In genomic region chr6:34200340-34200971, GRCh38 we compare ENCODE assay signal across 19 cellular contexts. TPM values are rescaled to one million over a fixed set of nuclear protein-coding genes. Genes with fewer than 3 reads are reported as not detected.
DNase-seq lines count a peak whose midpoint lies in the region; ATAC-seq, FAIRE-seq and TF ChIP-seq lines count a peak whose summit lies in the region.
"Had no signal": no experiment of that assay in that cellular context is flagged by ENCODE, and none has a peak within 500 bp of the region (broad histone marks: within the 10 kb centered on the region; RNA-seq: fewer than 3 reads in every experiment).

No MANE protein-coding gene starts in this region.

- H3K9me3 ChIP-seq in HepG2 (ENCODE audit: low read length) (no peaks in the 10 kb centered on the region), right lobe of liver (no peaks in the 10 kb centered on the region), fibroblast of lung (ENCODE audit: control insufficient read depth, insufficient read depth, low read depth, low read length) (no peaks in the 10 kb centered on the region), lower lobe of right lung (no peaks in the 10 kb centered on the region)
- H3K9me3 ChIP-seq: thyroid gland had no signal

- TF ChIP-seq RAD21 in HepG2 (CRISPR knock-in tag; IDR thresholded peaks at IDR 0.05), result no peak

- peak; percentile 32 for FAIRE-seq in HepG2 (lab: Jason Lieb, UNC)

- no peaks in the 10 kb centered on the region for H4K20me1 ChIP-seq in HepG2 (ENCODE audit: insufficient read depth, low read length)
- no peaks in the 10 kb centered on the region for H4K20me1 ChIP-seq in fibroblast of lung (ENCODE audit: control insufficient read depth, extremely low read depth, insufficient read depth, low read length)

- H3K36me3 ChIP-seq in HepG2 (replicated peaks in 1 of 2; ENCODE audit: control insufficient read depth in 1 of 2, insufficient read depth in 2 of 2, low read length in 2 of 2) (no peaks in the 10 kb centered on the region), right lobe of liver (no peaks in the 10 kb centered on the region), fibroblast of lung (ENCODE audit: control insufficient read depth, insufficient read depth, low read length) (no peaks in the 10 kb centered on the region), lower lobe of right lung (no peaks in the 10 kb centered on the region)
- H3K36me3 ChIP-seq: cardiac muscle cell, thyroid gland had no signal

- no peak overlapping the region for H3K27ac ChIP-seq in HepG2 (ENCODE audit: extremely low read length, insufficient read depth, low read length)
- H3K27ac ChIP-seq in right lobe of liver, result no peak overlapping the region
- H3K27ac ChIP-seq in fibroblast of lung (ENCODE audit: insufficient read depth, low read length), result no peak overlapping the region
- H3K27ac ChIP-seq in lower lobe of right lung, result no peak overlapping the region
- H3K27ac ChIP-seq: cardiac muscle cell, thyroid gland had no signal

- H2AFZ ChIP-seq in HepG2 (ENCODE audit: low read length) (no peak overlapping the region), fibroblast of lung (ENCODE audit: low read length) (peak overlapping the region; percentile 32)

- BruUV-seq in HepG2 (replicated peaks; lab: Mats Ljungman, UMichigan), result no TSS peak

- H3K4me1 ChIP-seq in HepG2 (ENCODE audit: insufficient read depth, low read length), result peaks cover 20% of the 10 kb centered on the region; the same call in 1 of the 2 replicates
- H3K4me1 ChIP-seq in right lobe of liver, result no peaks in the 10 kb centered on the region
- peaks cover 3% of the 10 kb centered on the region for H3K4me1 ChIP-seq in fibroblast of lung (ENCODE audit: control insufficient read depth, extremely low read depth, insufficient read depth, low read length)
- peaks cover 8% of the 10 kb centered on the region for H3K4me1 ChIP-seq in lower lobe of right lung

- intact Hi-C loops in HepG2 (cut with micrococcal nuclease; ENCODE audit: unreplicated experiment) (loop anchor here (2.0 kb wide), 1 partner anchor 36 kb away; the partner anchor contains the start of gene HMGA1), right lobe of liver (cut with DNase I) (no loop called here), lower lobe of right lung (cut with DNase I) (no loop called here)

- no peak for TF ChIP-seq CTCF in HepG2 (CRISPR knock-in tag; IDR thresholded peaks at IDR 0.05)
- no peak for TF ChIP-seq CTCF in right lobe of liver (IDR thresholded peaks at IDR 0.05)
- TF ChIP-seq CTCF in fibroblast of lung (conservative IDR thresholded peaks at IDR 0.05 in 1 of 2, IDR thresholded peaks at IDR 0.05 in 1 of 2; ENCODE audit: low read depth in 1 of 2, low read length in 2 of 2), result no peak
- no peak for TF ChIP-seq CTCF in lower lobe of right lung (IDR thresholded peaks at IDR 0.05)

- no peak overlapping the region for H3K4me3 ChIP-seq in HepG2 (replicated peaks in 1 of 3; ENCODE audit: insufficient read depth in 1 of 3, low read depth in 2 of 3, low read length in 3 of 3)
- H3K4me3 ChIP-seq in right lobe of liver, result no peak overlapping the region
- H3K4me3 ChIP-seq in fibroblast of lung (replicated peaks in 1 of 4; ENCODE audit: control extremely low read depth in 1 of 4, insufficient read depth in 1 of 4, low read depth in 3 of 4, low read length in 4 of 4), result no peak overlapping the region
- H3K4me3 ChIP-seq in lower lobe of right lung, result no peak overlapping the region
- H3K4me3 ChIP-seq: cardiac muscle cell, thyroid gland had no signal

- TF ChIP-seq EP300 in HepG2 (IDR thresholded peaks at IDR 0.05; ENCODE audit: low read depth in 2 of 2, low read length in 2 of 2) (no peak), HepG2 (CRISPR knock-in tag; IDR thresholded peaks at IDR 0.05; ENCODE audit: borderline replicate concordance) (no peak)

- TF ChIP-seq POLR2A in HepG2 (IDR thresholded peaks at IDR 0.05; ENCODE audit: insufficient read depth in 1 of 2, low read depth in 2 of 2, low read length in 2 of 2) (no peak), right lobe of liver (IDR thresholded peaks at IDR 0.05) (no peak)

- ATAC-seq in HepG2, result no peak
- ATAC-seq in right lobe of liver, result no peak
- ATAC-seq in lower lobe of right lung, result no peak
- ATAC-seq: activated T-cell treated with anti-CD3 and anti-CD28 coated beads, Interleukin-2, amount 50 U/mL, for 72 hours; esophagus mucosa had no signal

- H3K9ac ChIP-seq in HepG2 (ENCODE audit: insufficient read depth, low read depth, low read length) (no peak overlapping the region), fibroblast of lung (ENCODE audit: insufficient read depth, low read length) (no peak overlapping the region)

- 59% methylated on average over 5 of the region's 5 CpGs for WGBS in HepG2 (ENCODE audit: low lambda C conversion rate)
- WGBS in right lobe of liver (ENCODE audit: insufficient coverage, low coverage, low lambda C conversion rate, missing lambda C conversion rate), result 57% methylated on average over 3 of the region's 5 CpGs

- CTCF ChIA-PET in HepG2 (lab: Yijun Ruan, JAX; ENCODE audit: low intra/inter-chr PET ratio, low total read pairs), result no interaction called here

- DNase-seq in HepG2 (ENCODE audit: low spot score), result no peak
- DNase-seq in right lobe of liver, result no peak
- DNase-seq in NCI-H526 treated with DMSO at 0.1 percent for 48 hours (lab: John Stamatoyannopoulos, UW), result peak; percentile 19
- peak in 1 of 2 donors; percentile 15 for DNase-seq in fibroblast of lung (ENCODE audit: low read depth in 2 of 2)
- DNase-seq in lower lobe of right lung, result no peak
- no peak for DNase-seq in NCI-H1105 treated with DMSO at 0.1 percent for 48 hours (lab: John Stamatoyannopoulos, UW)
- no peak for DNase-seq in NCI-H1436 treated with DMSO at 0.1 percent for 48 hours (lab: John Stamatoyannopoulos, UW)
- DNase-seq in stimulated activated CD4-positive, alpha-beta T cell treated with anti-CD3 and anti-CD28 coated beads, Interleukin-2, amount 100 ng/mL, for 48 hours, result no peak
- DNase-seq: activated T-cell treated with anti-CD3 and anti-CD28 coated beads, Interleukin-2, amount 50 U/mL, for 72 hours; CD4-positive, alpha-beta memory T cell; mesenchymal stem cell; NCI-H1048; NCI-H2081 treated with DMSO at 0.1 percent for 48 hours; NCI-H510A; Right ventricle myocardium superior; thyroid gland had no signal

- in situ Hi-C loops in HepG2 (cut with HindIII; ENCODE audit: extremely low pct_ligation_motif_present, low pct_unique_long_range_greater_than_20kb), result no loop called here

- H3K79me2 ChIP-seq in HepG2 (ENCODE audit: insufficient read depth, low read length) (no peaks in the 10 kb centered on the region), fibroblast of lung (ENCODE audit: control insufficient read depth, insufficient read depth, low read length) (no peaks in the 10 kb centered on the region)

- POLR2A ChIA-PET in HepG2 (lab: Yijun Ruan, JAX), result interaction anchor here (0.6 to 2.4 kb wide), 2 partner anchors 214 to 775 kb away, joined by 3 to 6 read pairs; no protein-coding TSS in a partner anchor

- H3K4me2 ChIP-seq in HepG2 (ENCODE audit: low read depth, low read length) (0 out of 2 replicates have a peak overlapping the region, but pooled peaks have one; percentile 8), fibroblast of lung (ENCODE audit: extremely low read depth, insufficient read depth, low read length) (no peak overlapping the region)

- peaks cover 5 to 18% of the 10 kb centered on the region in 2 experiments; a peak in 4 of 5 replicates for H3K27me3 ChIP-seq in HepG2 (ENCODE audit: control insufficient read depth in 1 of 2, insufficient read depth in 2 of 2, low read length in 2 of 2)
- H3K27me3 ChIP-seq in right lobe of liver, result no peaks in the 10 kb centered on the region
- no peaks in the 10 kb centered on the region for H3K27me3 ChIP-seq in fibroblast of lung (ENCODE audit: control insufficient read depth, insufficient read depth, low read length)
- H3K27me3 ChIP-seq in lower lobe of right lung (ENCODE audit: low read depth), result no peaks in the 10 kb centered on the region
- H3K27me3 ChIP-seq: cardiac muscle cell, thyroid gland had no signal

RNA-seq across cellular contexts. Expression of gene HMGA1, which starts 36.2 kb away (rescaled TPM):
- total RNA-seq in HepG2 (2016; rRNA removed; fragmentation: Illumina TruSeq; extraction: Trizol) (145 and 150 TPM in 2 replicates), right lobe of liver (10 to 100 TPM in 5 of 6 experiments, 1 to 10 TPM in 1; 7.9 to 23.6 (median 14.8) TPM), fibroblast of lung (70.6 and 121 TPM in 2 replicates), lower lobe of right lung (63.5 TPM)
- total RNA-seq in HepG2 (2016; cell fraction: cytosol; rRNA removed; fragmentation: Illumina TruSeq; extraction: Trizol; ENCODE audit: low read depth), result 82.4 and 94.2 TPM in 2 replicates
- total RNA-seq in HepG2 (2016; cell fraction: insoluble cytoplasmic fraction; rRNA removed; fragmentation: Illumina TruSeq; extraction: Trizol), result 136 and 144 TPM in 2 replicates
- 218 and 242 TPM in 2 replicates for total RNA-seq in HepG2 (2016; cell fraction: membrane; rRNA removed; fragmentation: Illumina TruSeq; extraction: Trizol)
- 54.7 and 67.6 TPM in 2 replicates for total RNA-seq in HepG2 (2016; cell fraction: nucleus; rRNA removed; fragmentation: Illumina TruSeq; extraction: Trizol)
- polyA plus RNA-seq in HepG2 (2011; rRNA removed) (110 and 117 TPM in 2 replicates), fibroblast of lung (29.6 and 213 TPM in 2 replicates)
- 75.3 and 119 TPM in 2 replicates for polyA plus RNA-seq in HepG2 (2011; cell fraction: cytosol; rRNA removed)
- 94.8 and 98.5 TPM in 2 replicates for polyA plus RNA-seq in HepG2 (2011; cell fraction: nucleus; rRNA removed)
- polyA plus RNA-seq in HepG2 (2012), result 124 and 156 TPM in 2 replicates
- polyA plus RNA-seq in HepG2 (2016; cell fraction: cytosol; fragmentation: Illumina TruSeq; extraction: Trizol; ENCODE audit: low read depth), result 263 TPM in 2 replicates
- polyA plus RNA-seq in HepG2 (2016; cell fraction: insoluble cytoplasmic fraction; fragmentation: Illumina TruSeq; extraction: Trizol; ENCODE audit: low read depth), result 365 and 450 TPM in 2 replicates
- 531 and 581 TPM in 2 replicates for polyA plus RNA-seq in HepG2 (2016; cell fraction: membrane; fragmentation: Illumina TruSeq; extraction: Trizol; ENCODE audit: low read depth)
- polyA plus RNA-seq in HepG2 (2016; cell fraction: nucleus; fragmentation: Illumina TruSeq; extraction: Trizol; ENCODE audit: insufficient read depth, low read depth), result 216 and 222 TPM in 2 replicates
- polyA minus RNA-seq in HepG2 (2011; rRNA and poly(A)+ RNA removed; ENCODE audit: low replicate concordance), result 74.1 and 108 TPM in 2 replicates
- polyA minus RNA-seq in HepG2 (2011; cell fraction: cytosol; rRNA and poly(A)+ RNA removed), result 75.7 and 94.8 TPM in 2 replicates
- polyA minus RNA-seq in HepG2 (2011; cell fraction: nucleus; rRNA and poly(A)+ RNA removed), result 17.0 and 21.0 TPM in 2 replicates
- polyA plus RNA-seq in fibroblast of lung (2012), result 195 and 1,020 TPM in 2 replicates
- 321 and 1,177 TPM in 2 replicates for polyA minus RNA-seq in fibroblast of lung (ENCODE audit: low replicate concordance)

RNA-seq across cellular contexts. Expression of gene SMIM29, which starts 48.4 kb away (rescaled TPM):
- 11.2 and 15.3 TPM in 2 replicates for total RNA-seq in HepG2 (2016; rRNA removed; fragmentation: Illumina TruSeq; extraction: Trizol)
- 78.6 and 81.3 TPM in 2 replicates for total RNA-seq in HepG2 (2016; cell fraction: cytosol; rRNA removed; fragmentation: Illumina TruSeq; extraction: Trizol; ENCODE audit: low read depth)
- 9.2 and 15.5 TPM in 2 replicates for total RNA-seq in HepG2 (2016; cell fraction: insoluble cytoplasmic fraction; rRNA removed; fragmentation: Illumina TruSeq; extraction: Trizol)
- total RNA-seq in HepG2 (2016; cell fraction: membrane; rRNA removed; fragmentation: Illumina TruSeq; extraction: Trizol), result 58.3 and 62.1 TPM in 2 replicates
- 7.2 and 10.1 TPM in 2 replicates for total RNA-seq in HepG2 (2016; cell fraction: nucleus; rRNA removed; fragmentation: Illumina TruSeq; extraction: Trizol)
- 8.8 and 11.9 TPM in 2 replicates for polyA plus RNA-seq in HepG2 (2011; rRNA removed)
- polyA plus RNA-seq in HepG2 (2011; cell fraction: cytosol; rRNA removed), result 9.0 and 13.2 TPM in 2 replicates
- 14.4 and 18.0 TPM in 2 replicates for polyA plus RNA-seq in HepG2 (2011; cell fraction: nucleus; rRNA removed)
- 3.4 and 5.5 TPM in 2 replicates for polyA plus RNA-seq in HepG2 (2012)
- polyA plus RNA-seq in HepG2 (2016; cell fraction: cytosol; fragmentation: Illumina TruSeq; extraction: Trizol; ENCODE audit: low read depth), result 91.0 and 94.0 TPM in 2 replicates
- polyA plus RNA-seq in HepG2 (2016; cell fraction: insoluble cytoplasmic fraction; fragmentation: Illumina TruSeq; extraction: Trizol; ENCODE audit: low read depth), result 9.6 and 11.4 TPM in 2 replicates
- 61.6 and 63.3 TPM in 2 replicates for polyA plus RNA-seq in HepG2 (2016; cell fraction: membrane; fragmentation: Illumina TruSeq; extraction: Trizol; ENCODE audit: low read depth)
- 13.3 and 16.8 TPM in 2 replicates for polyA plus RNA-seq in HepG2 (2016; cell fraction: nucleus; fragmentation: Illumina TruSeq; extraction: Trizol; ENCODE audit: insufficient read depth, low read depth)
- polyA minus RNA-seq in HepG2 (2011; rRNA and poly(A)+ RNA removed; ENCODE audit: low replicate concordance), result 13.5 and 15.5 TPM in 2 replicates
- 3.9 and 4.0 TPM in 2 replicates for polyA minus RNA-seq in HepG2 (2011; cell fraction: cytosol; rRNA and poly(A)+ RNA removed)
- polyA minus RNA-seq in HepG2 (2011; cell fraction: nucleus; rRNA and poly(A)+ RNA removed), result 5.6 and 6.4 TPM in 2 replicates
- total RNA-seq in right lobe of liver, result 10 to 100 TPM in 1 of 6 experiments, 1 to 10 TPM in 5; 5.0 to 13.4 (median 8.8) TPM
- total RNA-seq in fibroblast of lung, result 26.5 and 36.3 TPM in 2 replicates
- 16.7 and 34.7 TPM in 2 replicates for polyA plus RNA-seq in fibroblast of lung
- polyA plus RNA-seq in fibroblast of lung (2012), result 31.7 and 65.1 TPM in 2 replicates
- 20.7 and 58.1 TPM in 2 replicates for polyA minus RNA-seq in fibroblast of lung (ENCODE audit: low replicate concordance)
- total RNA-seq in lower lobe of right lung, result 29.8 TPM

RNA-seq across cellular contexts. Expression of gene GRM4, which starts 54.6 kb away (rescaled TPM):
- total RNA-seq in HepG2 (2016; rRNA removed; fragmentation: Illumina TruSeq; extraction: Trizol), result not detected in 2 replicates
- not detected in 2 replicates for total RNA-seq in HepG2 (2016; cell fraction: cytosol; rRNA removed; fragmentation: Illumina TruSeq; extraction: Trizol; ENCODE audit: low read depth)
- total RNA-seq in HepG2 (2016; cell fraction: insoluble cytoplasmic fraction; rRNA removed; fragmentation: Illumina TruSeq; extraction: Trizol), result not detected in 2 replicates
- not detected in 2 replicates for total RNA-seq in HepG2 (2016; cell fraction: membrane; rRNA removed; fragmentation: Illumina TruSeq; extraction: Trizol)
- not detected in 2 replicates for total RNA-seq in HepG2 (2016; cell fraction: nucleus; rRNA removed; fragmentation: Illumina TruSeq; extraction: Trizol)
- polyA plus RNA-seq in HepG2 (2011; rRNA removed), result not detected in 2 replicates
- polyA plus RNA-seq in HepG2 (2011; cell fraction: cytosol; rRNA removed), result not detected in 2 replicates
- polyA plus RNA-seq in HepG2 (2011; cell fraction: nucleus; rRNA removed), result not detected in 2 replicates
- polyA plus RNA-seq in HepG2 (2012), result not detected in 2 replicates
- not detected in 2 replicates for polyA plus RNA-seq in HepG2 (2016; cell fraction: cytosol; fragmentation: Illumina TruSeq; extraction: Trizol; ENCODE audit: low read depth)
- polyA plus RNA-seq in HepG2 (2016; cell fraction: insoluble cytoplasmic fraction; fragmentation: Illumina TruSeq; extraction: Trizol; ENCODE audit: low read depth), result not detected in 2 replicates
- not detected in 2 replicates for polyA plus RNA-seq in HepG2 (2016; cell fraction: membrane; fragmentation: Illumina TruSeq; extraction: Trizol; ENCODE audit: low read depth)
- polyA plus RNA-seq in HepG2 (2016; cell fraction: nucleus; fragmentation: Illumina TruSeq; extraction: Trizol; ENCODE audit: insufficient read depth, low read depth), result not detected in 2 replicates
- polyA minus RNA-seq in HepG2 (2011; rRNA and poly(A)+ RNA removed; ENCODE audit: low replicate concordance), result 0.09 TPM in 1 of 2 replicates, not detected in the other
- polyA minus RNA-seq in HepG2 (2011; cell fraction: cytosol; rRNA and poly(A)+ RNA removed), result not detected in 2 replicates
- not detected in 2 replicates for polyA minus RNA-seq in HepG2 (2011; cell fraction: nucleus; rRNA and poly(A)+ RNA removed)
- total RNA-seq in right lobe of liver, result not detected
- total RNA-seq in fibroblast of lung, result under 0.01 TPM in 2 replicates
- not detected in 2 replicates for polyA plus RNA-seq in fibroblast of lung
- not detected in 2 replicates for polyA plus RNA-seq in fibroblast of lung (2012)
- polyA minus RNA-seq in fibroblast of lung (ENCODE audit: low replicate concordance), result not detected in 2 replicates
- not detected for total RNA-seq in lower lobe of right lung
- total RNA-seq: esophagus mucosa, kidney epithelial cell, Right ventricle myocardium superior had no signal
- polyA plus RNA-seq: CD4-positive, alpha-beta memory T cell had no signal
